ENCODE assay signal across 18 cellular contexts in genomic region chr12:25056011-25056410, GRCh38.
DNase-seq lines count a peak whose midpoint lies in the region; ATAC-seq lines count a peak whose summit lies in the region.
"Had no signal": no experiment of that assay in that cellular context is flagged by ENCODE, and none has a peak within 500 bp of the region (broad histone marks: within the 10 kb centered on the region; RNA-seq: fewer than 3 reads in every experiment).

No MANE protein-coding gene starts in this region.

- no peaks in the 10 kb centered on the region for H3K79me2 ChIP-seq in trophoblast cell (ENCODE audit: control insufficient read depth, insufficient read depth, low read length, poor library complexity)

- no peaks in the 10 kb centered on the region for H3K79me1 ChIP-seq in trophoblast cell (ENCODE audit: low read length)

- no peak overlapping the region for H2BK5ac ChIP-seq in trophoblast cell (ENCODE audit: low read depth, low read length, poor library complexity)

- H3K9ac ChIP-seq in trophoblast cell (ENCODE audit: low read length): no peak overlapping the region

- no peak for ATAC-seq in activated naive CD8-positive, alpha-beta T cell treated with anti-CD3 and anti-CD28 coated beads, Interleukin-2, amount 10 ng/mL, durations not matched to agents 7 days and 5 days (ENCODE audit: low read depth)
- ATAC-seq in aorta (ENCODE audit: low FRiP score): no peak
- ATAC-seq: lower lobe of right lung had no signal

- H3K4me3 Mint-ChIP-seq in T-helper 2 cell treated with Interferon-gamma antibody and Interleukin-4, amounts not matched to agents 5 μg/mL and 100 μg/mL, for 36 hours: peak overlapping the region; percentile 89
- peak overlapping the region; percentile 84 to 96 (median 94) for H3K4me3 Mint-ChIP-seq in IgD-negative memory B cell
- peak overlapping the region; percentile 79 for H3K4me3 Mint-ChIP-seq in activated naive CD8-positive, alpha-beta T cell treated with anti-CD3 and anti-CD28 coated beads, Interleukin-2, amount 10 ng/mL, durations not matched to agents 7 days and 5 days

- intact Hi-C loops in aorta (cut with DNase I): no loop called here

- no peak overlapping the region for H4K8ac ChIP-seq in trophoblast cell (ENCODE audit: low read depth, low read length)

- no peaks in the 10 kb centered on the region for H3K27me3 Mint-ChIP-seq in T-helper 2 cell treated with Interferon-gamma antibody and Interleukin-4, amounts not matched to agents 5 μg/mL and 100 μg/mL, for 36 hours (ENCODE audit: low read depth)
- no peaks in the 10 kb centered on the region for H3K27me3 Mint-ChIP-seq in IgD-negative memory B cell
- no peaks in the 10 kb centered on the region for H3K27me3 Mint-ChIP-seq in activated naive CD8-positive, alpha-beta T cell treated with anti-CD3 and anti-CD28 coated beads, Interleukin-2, amount 10 ng/mL, durations not matched to agents 7 days and 5 days

- no peak overlapping the region for H2BK120ac ChIP-seq in trophoblast cell (ENCODE audit: insufficient read depth, low read length, poor library complexity)

- H3K23ac ChIP-seq in trophoblast cell (ENCODE audit: low read length): no peak overlapping the region

- H4K12ac ChIP-seq in trophoblast cell (ENCODE audit: low read depth, low read length): no peak overlapping the region

- H3K27ac ChIP-seq in trophoblast cell (ENCODE audit: low read depth, low read length): no peak overlapping the region
- H3K27ac ChIP-seq in aorta (ENCODE audit: low read depth in 1 of 2, low read length in 2 of 2): no peak overlapping the region
- H3K27ac ChIP-seq: lower lobe of right lung, SK-N-MC, tibial artery had no signal

- H3K4ac ChIP-seq in trophoblast cell (ENCODE audit: low read depth, low read length): no peak overlapping the region

- H2AK5ac ChIP-seq in trophoblast cell (ENCODE audit: low read length): no peak overlapping the region

- no peak overlapping the region for H3K4me2 ChIP-seq in trophoblast cell (ENCODE audit: low read length)
- H3K4me2 ChIP-seq: smooth muscle cell had no signal

- POLR2A ChIA-PET in activated naive CD8-positive, alpha-beta T cell treated with anti-CD3 and anti-CD28 coated beads, Interleukin-2, amount 10 ng/mL, durations not matched to agents 7 days and 5 days (lab: Charles Lee): interaction anchor here (0.5 kb wide), 1 partner anchor 321 kb away, joined by 6 read pairs; no protein-coding TSS in a partner anchor

- H3K4me1 ChIP-seq in trophoblast cell (ENCODE audit: control insufficient read depth in 1 of 2, insufficient read depth in 2 of 2, low read length in 2 of 2): no peaks in the 10 kb centered on the region
- H3K4me1 ChIP-seq in aorta (ENCODE audit: control insufficient read depth in 1 of 2, insufficient read depth in 2 of 2, low read length in 2 of 2): no peaks in the 10 kb centered on the region
- H3K4me1 ChIP-seq: tibial artery had no signal

- no peak overlapping the region for H2BK12ac ChIP-seq in trophoblast cell (ENCODE audit: low read length)

- no peak for DNase-seq in T-helper 2 cell treated with Interferon-gamma antibody and Interleukin-4, amounts not matched to agents 5 μg/mL and 100 μg/mL, for 36 hours (ENCODE audit: low spot score)
- no peak for DNase-seq in T-helper 2 cell
- DNase-seq in activated naive CD8-positive, alpha-beta T cell treated with anti-CD3 and anti-CD28 coated beads, Interleukin-2, amount 10 ng/mL, durations not matched to agents 7 days and 5 days: no peak
- DNase-seq in trophoblast cell: no peak
- no peak for DNase-seq in activated effector memory CD4-positive, alpha-beta T cell treated with Interleukin-2 at 50 U/mL for 16 hours
- no peak for DNase-seq in aorta
- DNase-seq in HUDEP-2 (lab: John Stamatoyannopoulos, UW; ENCODE audit: unreplicated experiment in 76 of 76): no peak
- DNase-seq: 8988T; activated CD4-positive, CD25-positive, alpha-beta regulatory T cell treated with anti-CD3 and anti-CD28 coated beads, Interleukin-2, amount 50 U/mL, for 72 hours; KG1; lower lobe of right lung; NCI-H2029 treated with DMSO at 0.1 percent for 48 hours; NK-92 treated with Interleukin-12 subunit alpha and Interleukin-12 subunit beta, amount 100 ng/mL, for 24 hours; nucleus accumbens; tibial artery had no signal

- H3K4me3 ChIP-seq in trophoblast cell (ENCODE audit: low read depth, low read length) (no peak overlapping the region), aorta (ENCODE audit: low read length in 2 of 2) (no peak overlapping the region)
- H3K4me3 ChIP-seq: lower lobe of right lung, SK-N-MC, smooth muscle cell, tibial artery had no signal

- no peaks in the 10 kb centered on the region for H3K27me3 ChIP-seq in trophoblast cell (ENCODE audit: insufficient read depth, low read length)
- H3K27me3 ChIP-seq in aorta (ENCODE audit: control insufficient read depth in 1 of 2, insufficient read depth in 2 of 2, low read length in 1 of 2): no peaks in the 10 kb centered on the region
- H3K27me3 ChIP-seq: tibial artery had no signal

- WGBS in trophoblast cell (ENCODE audit: extremely low coverage, insufficient coverage, insufficient read length): no CpG with 5 or more reads among the region's 5 CpGs
- WGBS in aorta, 2 donors: 86 to 87% methylated on average over 5 of the region's 5 CpGs

- H2AFZ ChIP-seq in trophoblast cell (ENCODE audit: insufficient read depth, low read length, poor library complexity): peak overlapping the region; percentile 41

- H3K27ac Mint-ChIP-seq in T-helper 2 cell treated with Interferon-gamma antibody and Interleukin-4, amounts not matched to agents 5 μg/mL and 100 μg/mL, for 36 hours: peak overlapping the region; percentile 58
- H3K27ac Mint-ChIP-seq in IgD-negative memory B cell: peak overlapping the region; percentile 15 to 55 (median 53)
- peak overlapping the region; percentile 83 for H3K27ac Mint-ChIP-seq in activated naive CD8-positive, alpha-beta T cell treated with anti-CD3 and anti-CD28 coated beads, Interleukin-2, amount 10 ng/mL, durations not matched to agents 7 days and 5 days

- no peak overlapping the region for H4K91ac ChIP-seq in trophoblast cell (ENCODE audit: low read depth, low read length)

- no peak overlapping the region for H3K14ac ChIP-seq in trophoblast cell (ENCODE audit: low read length)

- peaks cover 60% of the 10 kb centered on the region for H3K4me1 Mint-ChIP-seq in T-helper 2 cell treated with Interferon-gamma antibody and Interleukin-4, amounts not matched to agents 5 μg/mL and 100 μg/mL, for 36 hours (ENCODE audit: low read depth)
- peaks cover 47 to 54% (median 48%) of the 10 kb centered on the region in 3 donors for H3K4me1 Mint-ChIP-seq in IgD-negative memory B cell
- H3K4me1 Mint-ChIP-seq in activated naive CD8-positive, alpha-beta T cell treated with anti-CD3 and anti-CD28 coated beads, Interleukin-2, amount 10 ng/mL, durations not matched to agents 7 days and 5 days: peaks cover 38% of the 10 kb centered on the region

- H3K9me3 ChIP-seq in trophoblast cell (ENCODE audit: insufficient read depth, low read depth, low read length): no peaks in the 10 kb centered on the region
- no peaks in the 10 kb centered on the region for H3K9me3 ChIP-seq in aorta (ENCODE audit: control insufficient read depth, low read length)
- H3K9me3 ChIP-seq: lower lobe of right lung, tibial artery had no signal

- H3K36me3 ChIP-seq in trophoblast cell (ENCODE audit: control insufficient read depth in 1 of 2, insufficient read depth in 2 of 2, low read length in 2 of 2): no peaks in the 10 kb centered on the region
- no peaks in the 10 kb centered on the region for H3K36me3 ChIP-seq in aorta (ENCODE audit: control insufficient read depth in 1 of 2, insufficient read depth in 2 of 2, low read length in 1 of 2)
- H3K36me3 ChIP-seq: lower lobe of right lung, tibial artery had no signal

- no peaks in the 10 kb centered on the region for H3K9me3 Mint-ChIP-seq in T-helper 2 cell treated with Interferon-gamma antibody and Interleukin-4, amounts not matched to agents 5 μg/mL and 100 μg/mL, for 36 hours
- H3K9me3 Mint-ChIP-seq in IgD-negative memory B cell: no peaks in the 10 kb centered on the region
- no peaks in the 10 kb centered on the region for H3K9me3 Mint-ChIP-seq in activated naive CD8-positive, alpha-beta T cell treated with anti-CD3 and anti-CD28 coated beads, Interleukin-2, amount 10 ng/mL, durations not matched to agents 7 days and 5 days

- no peak overlapping the region for H3K18ac ChIP-seq in trophoblast cell (ENCODE audit: low read length)

- peaks cover 10% of the 10 kb centered on the region for H3K36me3 Mint-ChIP-seq in T-helper 2 cell treated with Interferon-gamma antibody and Interleukin-4, amounts not matched to agents 5 μg/mL and 100 μg/mL, for 36 hours (ENCODE audit: low read depth)
- H3K36me3 Mint-ChIP-seq in IgD-negative memory B cell: peaks cover 3% of the 10 kb centered on the region
- peaks cover 19% of the 10 kb centered on the region for H3K36me3 Mint-ChIP-seq in activated naive CD8-positive, alpha-beta T cell treated with anti-CD3 and anti-CD28 coated beads, Interleukin-2, amount 10 ng/mL, durations not matched to agents 7 days and 5 days
